ENCODE assay signal across 9 cellular contexts in genomic region chr20:45798935-45799642, GRCh38. TPM values are rescaled to one million over a fixed set of nuclear protein-coding genes. Genes with fewer than 3 reads are reported as not detected.
DNase-seq lines count a peak whose midpoint lies in the region; ATAC-seq and TF ChIP-seq lines count a peak whose summit lies in the region.
"Had no signal": no experiment of that assay in that cellular context is flagged by ENCODE, and none has a peak within 500 bp of the region (broad histone marks: within the 10 kb centered on the region; RNA-seq: fewer than 3 reads in every experiment).

No MANE protein-coding gene starts in this region.

- ATAC-seq in PC-3 (peak; percentile 88), HG03025 (IDR thresholded peaks at IDR 0.05; ENCODE audit: low FRiP score, unreplicated experiment) (no peak)

- intact Hi-C loops in PC-3 (cut with micrococcal nuclease) (loop anchor here (2.0 kb wide), 1 partner anchor 14 kb away; the partner anchor contains the start of gene UBE2C), uterus (cut with DNase I; ENCODE audit: low total_unique reads) (no loop called here)

- DNase-seq in DMS53 treated with DMSO at 0.1 percent for 48 hours (lab: John Stamatoyannopoulos, UW; ENCODE audit: unreplicated experiment) (peak; percentile 59), KG1 (lab: John Stamatoyannopoulos, UW) (peak; percentile 21), PC-3 (peak; percentile 82), activated T-cell treated with anti-CD3 and anti-CD28 coated beads for 48 hours (ENCODE audit: low read depth) (peak; percentile 34), fibroblast of lung (ENCODE audit: low read depth in 2 of 2) (peak in 1 of 2 donors; percentile 56), uterus (peak; percentile 51 to 69)

- H3K9ac ChIP-seq in PC-3 (ENCODE audit: low read length) = no peak overlapping the region
- H3K9ac ChIP-seq in fibroblast of lung (ENCODE audit: insufficient read depth, low read length) = no peak overlapping the region

- H2AFZ ChIP-seq in PC-3 (ENCODE audit: low read length) (no peak overlapping the region), fibroblast of lung (ENCODE audit: low read length) (no peak overlapping the region)

- H3K27me3 ChIP-seq in PC-3 (ENCODE audit: low read length) (no peaks in the 10 kb centered on the region), fibroblast of lung (ENCODE audit: control insufficient read depth, insufficient read depth, low read length) (no peaks in the 10 kb centered on the region), neutrophil (no peaks in the 10 kb centered on the region), uterus (no peaks in the 10 kb centered on the region)

- CTCF ChIA-PET in PC-3 (lab: Charles Lee) = interaction anchor here (0.5 to 0.9 kb wide), 3 partner anchors 23 to 39 kb away, joined by 3 to 5 read pairs (median 3); partner anchors contain the start of gene SNX21

- H3K9me3 ChIP-seq in PC-3 (ENCODE audit: low read length) = no peaks in the 10 kb centered on the region
- no peaks in the 10 kb centered on the region for H3K9me3 ChIP-seq in fibroblast of lung (ENCODE audit: control insufficient read depth, insufficient read depth, low read depth, low read length)
- H3K9me3 ChIP-seq in neutrophil = no peaks in the 10 kb centered on the region
- no peaks in the 10 kb centered on the region for H3K9me3 ChIP-seq in uterus

- POLR2A ChIA-PET in PC-3 (lab: Charles Lee; ENCODE audit: unreplicated experiment) = no interaction called here

- H3K4me3 ChIP-seq in PC-3 (ENCODE audit: low read length) (no peak overlapping the region), fibroblast of lung (replicated peaks in 1 of 4; ENCODE audit: control extremely low read depth in 1 of 4, insufficient read depth in 1 of 4, low read depth in 3 of 4, low read length in 4 of 4) (no peak overlapping the region), neutrophil (ENCODE audit: low read depth in 1 of 2, low read length in 1 of 2) (no peak overlapping the region), uterus (no peak overlapping the region)
- H3K4me3 ChIP-seq: SK-N-MC had no signal

- no TSS peak for BruUV-seq in PC-3 (replicated peaks; lab: Mats Ljungman, UMichigan)

- H4K20me1 ChIP-seq in PC-3 (ENCODE audit: low read length) (no peaks in the 10 kb centered on the region), fibroblast of lung (ENCODE audit: control insufficient read depth, extremely low read depth, insufficient read depth, low read length) (no peaks in the 10 kb centered on the region)

- no peak for TF ChIP-seq POLR2A in uterus (IDR thresholded peaks at IDR 0.05)

- no peaks in the 10 kb centered on the region for H3K9me2 ChIP-seq in PC-3 (replicated peaks; ENCODE audit: low read length)

- no peaks in the 10 kb centered on the region for H3F3A ChIP-seq in PC-3 (ENCODE audit: low read length, unreplicated experiment)

- peak; percentile 90 for TF ChIP-seq CTCF in PC-3 (conservative IDR thresholded peaks at IDR 0.05; ENCODE audit: low read depth, low read length)
- peak; percentile 70 to 81 for TF ChIP-seq CTCF in fibroblast of lung (conservative IDR thresholded peaks at IDR 0.05 in 1 of 2, IDR thresholded peaks at IDR 0.05 in 1 of 2; ENCODE audit: low read depth in 1 of 2, low read length in 2 of 2)
- peak; percentile 59 for TF ChIP-seq CTCF in neutrophil (IDR thresholded peaks at IDR 0.05)
- TF ChIP-seq CTCF in uterus (IDR thresholded peaks at IDR 0.05) = peak; percentile 57 to 66 (median 63)

- peaks cover 5% of the 10 kb centered on the region; the same call in 1 of the 2 replicates for H3K79me2 ChIP-seq in PC-3 (ENCODE audit: low read length)
- no peaks in the 10 kb centered on the region for H3K79me2 ChIP-seq in fibroblast of lung (ENCODE audit: control insufficient read depth, insufficient read depth, low read length)

- H3K4me2 ChIP-seq in PC-3 (ENCODE audit: low read length) (no peak overlapping the region), fibroblast of lung (ENCODE audit: extremely low read depth, insufficient read depth, low read length) (no peak overlapping the region)

- H3K36me3 ChIP-seq in PC-3 (ENCODE audit: low read depth, low read length) = peaks cover 43% of the 10 kb centered on the region
- H3K36me3 ChIP-seq in fibroblast of lung (ENCODE audit: control insufficient read depth, insufficient read depth, low read length) = peaks cover 17% of the 10 kb centered on the region
- H3K36me3 ChIP-seq in neutrophil = peaks cover 68% of the 10 kb centered on the region
- no peaks in the 10 kb centered on the region for H3K36me3 ChIP-seq in uterus

- H3K27ac ChIP-seq in PC-3 (ENCODE audit: low read length) = peak overlapping the region; percentile 11
- H3K27ac ChIP-seq in fibroblast of lung (ENCODE audit: insufficient read depth, low read length) = no peak overlapping the region
- H3K27ac ChIP-seq in neutrophil = peak overlapping the region; percentile 59
- peak overlapping the region in 1 of 2 donors; percentile 49 for H3K27ac ChIP-seq in uterus
- H3K27ac ChIP-seq: SK-N-MC had no signal

- H3K4me1 ChIP-seq in PC-3 (ENCODE audit: insufficient read depth, low read length) = 0 out of 2 replicates have a peak, but pooled peaks cover under 1% of the 10 kb centered on the region
- no peaks in the 10 kb centered on the region for H3K4me1 ChIP-seq in fibroblast of lung (ENCODE audit: control insufficient read depth, extremely low read depth, insufficient read depth, low read length)
- peaks cover 3 to 10% of the 10 kb centered on the region in 2 experiments for H3K4me1 ChIP-seq in neutrophil (ENCODE audit: control insufficient read depth in 1 of 2, insufficient read depth in 1 of 2, low read depth in 1 of 2, low read length in 1 of 2)
- H3K4me1 ChIP-seq in uterus = no peaks in the 10 kb centered on the region

RNA-seq across cellular contexts. Expression of gene DNTTIP1, which starts 7.3 kb away (rescaled TPM):
- total RNA-seq in PC-3 (2014; rRNA removed) = 187 and 194 TPM in 2 replicates
- total RNA-seq in fibroblast of lung = 14.7 and 15.9 TPM in 2 replicates
- 37.4 and 43.2 TPM in 2 replicates for polyA plus RNA-seq in fibroblast of lung
- polyA plus RNA-seq in fibroblast of lung (2012) = 40.7 and 41.9 TPM in 2 replicates
- polyA minus RNA-seq in fibroblast of lung (ENCODE audit: low replicate concordance) = 10.2 and 29.3 TPM in 2 replicates
- 10 to 100 TPM; 11.2 to 29.8 (median 17.1) TPM for total RNA-seq in uterus

RNA-seq across cellular contexts. Expression of gene WFDC3, which starts 7.4 kb away (rescaled TPM):
- 3.0 and 6.0 TPM in 2 replicates for total RNA-seq in PC-3 (2014; rRNA removed)
- 0.50 and 0.51 TPM in 2 replicates for total RNA-seq in fibroblast of lung
- polyA plus RNA-seq in fibroblast of lung = 1.7 TPM in 1 of 2 replicates, not detected in the other
- 0.32 and 2.9 TPM in 2 replicates for polyA plus RNA-seq in fibroblast of lung (2012)
- not detected in 2 replicates for polyA minus RNA-seq in fibroblast of lung (ENCODE audit: low replicate concordance)
- total RNA-seq in uterus = 1 to 10 TPM in 1 of 4 donors, not detected in 3; 2.0 TPM

RNA-seq across cellular contexts. Expression of gene UBE2C, which starts 13.4 kb away (rescaled TPM):
- total RNA-seq in PC-3 (2014; rRNA removed) (251 and 304 TPM in 2 replicates), fibroblast of lung (1.0 and 12.9 TPM in 2 replicates), uterus (10 to 100 TPM in 1 of 4 donors, not detected in 3; 12.4 TPM)
- polyA plus RNA-seq in fibroblast of lung = 23.7 and 104 TPM in 2 replicates
- 22.4 and 96.8 TPM in 2 replicates for polyA plus RNA-seq in fibroblast of lung (2012)
- 31.1 and 47.2 TPM in 2 replicates for polyA minus RNA-seq in fibroblast of lung (ENCODE audit: low replicate concordance)

RNA-seq across cellular contexts. Expression of gene TNNC2, which starts 28.0 kb away (rescaled TPM):
- total RNA-seq in PC-3 (2014; rRNA removed) = not detected in 2 replicates
- 1.3 and 1.8 TPM in 2 replicates for total RNA-seq in fibroblast of lung
- 1.2 and 1.4 TPM in 2 replicates for polyA plus RNA-seq in fibroblast of lung
- polyA plus RNA-seq in fibroblast of lung (2012) = 0.70 and 0.75 TPM in 2 replicates
- polyA minus RNA-seq in fibroblast of lung (ENCODE audit: low replicate concordance) = not detected in 2 replicates
- total RNA-seq in uterus = 1 to 10 TPM in 1 of 4 donors, under 1 TPM in 1, not detected in 2; 0.59 to 1.3 TPM

RNA-seq across cellular contexts. Expression of gene SNX21, which starts 34.5 kb away (rescaled TPM):
- total RNA-seq in PC-3 (2014; rRNA removed) (90.1 and 108 TPM in 2 replicates), fibroblast of lung (50.8 and 101 TPM in 2 replicates), uterus (100 to 1,000 TPM in 1 of 4 donors, 10 to 100 TPM in 3; 56.5 to 145 (median 63.2) TPM)
- polyA plus RNA-seq in fibroblast of lung = 21.8 and 23.3 TPM in 2 replicates
- polyA plus RNA-seq in fibroblast of lung (2012) = 30.9 and 38.4 TPM in 2 replicates
- 15.0 and 24.9 TPM in 2 replicates for polyA minus RNA-seq in fibroblast of lung (ENCODE audit: low replicate concordance)

Comparison
In these comparisons a context has a peak if more than half of its experiments do, and no peak if none do; other contexts are left out.
1. RNA of gene UBE2C, which starts 13.4 kb away (total RNA-seq): 251 to 304 TPM in PC-3; 1.0 to 12.9 TPM in fibroblast of lung and 12.4 TPM in uterus; every median in the first group is over 10 times any median in the second.
2. Peak in every context shown above with its lines, with median percentiles within 50 percentile points of each other: CTCF ChIP-seq.